ENCODE assay signal across 14 cellular contexts in the genomic region with DNA sequence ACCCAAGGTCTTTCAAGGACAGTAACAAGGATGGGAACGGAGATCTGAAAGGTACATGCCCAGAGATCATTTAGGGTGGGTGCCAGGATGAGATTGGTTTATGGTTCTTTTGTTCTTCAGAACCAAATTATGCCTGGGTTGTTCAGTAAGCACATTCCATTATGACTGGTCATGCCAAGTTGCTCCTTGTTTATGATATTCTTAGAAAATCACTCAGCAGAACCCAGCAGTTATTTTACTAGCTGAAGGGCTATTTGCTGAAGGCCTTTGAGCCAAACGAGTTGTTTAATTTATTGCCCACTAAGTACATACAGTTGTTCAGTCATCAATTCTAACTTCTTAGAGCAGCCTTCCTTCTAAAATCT. TPM values are rescaled to one million over a fixed set of nuclear protein-coding genes. Genes with fewer than 3 reads are reported as not detected.
DNase-seq lines count a peak whose midpoint lies in the region; ATAC-seq and TF ChIP-seq lines count a peak whose summit lies in the region.
"Had no signal": no experiment of that assay in that cellular context is flagged by ENCODE, and none has a peak within 500 bp of the region (broad histone marks: within the 10 kb centered on the region; RNA-seq: fewer than 3 reads in every experiment).

No MANE protein-coding gene starts in this region.

- H3K4me2 ChIP-seq in IMR-90 (ENCODE audit: low read depth, low read length) (no peak overlapping the region), trophoblast cell (ENCODE audit: low read length) (no peak overlapping the region)

- H3K4ac ChIP-seq in IMR-90 (ENCODE audit: low read depth, low read length) (no peak overlapping the region), trophoblast cell (ENCODE audit: low read depth, low read length) (no peak overlapping the region)

- no TSS peak for BruUV-seq in IMR-90 (replicated peaks; lab: Mats Ljungman, UMichigan)

- H3K79me1 ChIP-seq in IMR-90 (ENCODE audit: low read depth in 1 of 2, low read length in 2 of 2) (no peaks in the 10 kb centered on the region), trophoblast cell (ENCODE audit: low read length) (no peaks in the 10 kb centered on the region)

- TF ChIP-seq RAD21 in IMR-90 (IDR thresholded peaks at IDR 0.05; ENCODE audit: low read length), result no peak

- TF ChIP-seq POLR2A in IMR-90 (IDR thresholded peaks at IDR 0.05; ENCODE audit: low read depth, low read length) (no peak), body of pancreas (IDR thresholded peaks at IDR 0.05) (no peak)

- H3K4me3 Mint-ChIP-seq in stimulated activated memory B cell treated with anti-CD40 and anti-IgM and Interleukin-4, amounts not matched to agents 10 μg/mL and 1 μg/mL and 100 μg/mL, for 72 hours, result no peak overlapping the region
- H3K4me3 Mint-ChIP-seq: activated T-cell treated with anti-CD3 and anti-CD28 coated beads, Interleukin-2, amount 50 U/mL, for 4 hours had no signal

- H3K56ac ChIP-seq in IMR-90 (ENCODE audit: extremely low read depth, insufficient read depth, low read length), result no peak overlapping the region

- H4K5ac ChIP-seq in IMR-90 (ENCODE audit: low read depth, low read length), result no peak overlapping the region

- CTCF ChIA-PET in IMR-90 (lab: Yijun Ruan, JAX), result interaction anchor here (1.2 kb wide), 1 partner anchor 16 kb away, joined by 4 read pairs; no protein-coding TSS in a partner anchor

- H3K4me3 ChIP-seq in IMR-90 (ENCODE audit: insufficient read depth, low read depth, low read length) (no peak overlapping the region), body of pancreas (no peak overlapping the region), trophoblast cell (ENCODE audit: low read depth, low read length) (no peak overlapping the region), brain microvascular endothelial cell (ENCODE audit: low read depth, low read length) (no peak overlapping the region)

- H3K27ac ChIP-seq in IMR-90 (ENCODE audit: insufficient read depth, low read length), result no peak overlapping the region
- H3K27ac ChIP-seq in body of pancreas, result peak overlapping the region; percentile 72 to 85 (median 80)
- H3K27ac ChIP-seq in trophoblast cell (ENCODE audit: low read depth, low read length), result no peak overlapping the region
- no peak overlapping the region for H3K27ac ChIP-seq in brain microvascular endothelial cell
- H3K27ac ChIP-seq: epithelial cell of prostate had no signal

- no peak overlapping the region for H4K12ac ChIP-seq in trophoblast cell (ENCODE audit: low read depth, low read length)

- H4K20me1 ChIP-seq in IMR-90 (ENCODE audit: insufficient read depth, low read length), result no peaks in the 10 kb centered on the region

- H3K36me3 ChIP-seq in IMR-90 (ENCODE audit: control insufficient read depth, insufficient read depth, low read length), result no peaks in the 10 kb centered on the region
- no peaks in the 10 kb centered on the region for H3K36me3 ChIP-seq in body of pancreas (replicated peaks in 1 of 2; ENCODE audit: insufficient read depth in 1 of 2, low read depth in 2 of 2)
- no peaks in the 10 kb centered on the region for H3K36me3 ChIP-seq in trophoblast cell (ENCODE audit: control insufficient read depth in 1 of 2, insufficient read depth in 2 of 2, low read length in 2 of 2)
- no peaks in the 10 kb centered on the region for H3K36me3 ChIP-seq in brain microvascular endothelial cell (replicated peaks)

- H3K4me1 Mint-ChIP-seq in stimulated activated memory B cell treated with anti-CD40 and anti-IgM and Interleukin-4, amounts not matched to agents 10 μg/mL and 1 μg/mL and 100 μg/mL, for 72 hours, result no peaks in the 10 kb centered on the region

- intact Hi-C loops in IMR-90 (cut with micrococcal nuclease), result no loop called here
- intact Hi-C loops in body of pancreas (cut with DNase I), result no loop called here

- H4K8ac ChIP-seq in IMR-90 (ENCODE audit: low read depth in 2 of 2, low read length in 2 of 2) (no peak overlapping the region), trophoblast cell (ENCODE audit: low read depth, low read length) (no peak overlapping the region)

- H2AK5ac ChIP-seq in IMR-90 (ENCODE audit: low read depth, low read length), result no peak overlapping the region
- H2AK5ac ChIP-seq in trophoblast cell (ENCODE audit: low read length), result no peak overlapping the region

- no peak overlapping the region for H2BK20ac ChIP-seq in IMR-90 (ENCODE audit: low read depth, low read length)

- H2AK9ac ChIP-seq in IMR-90 (replicated peaks; ENCODE audit: low read depth, low read length, poor library complexity), result peak overlapping the region; percentile 5

- H3K14ac ChIP-seq in IMR-90 (replicated peaks; ENCODE audit: low read depth, low read length) (no peak overlapping the region), trophoblast cell (ENCODE audit: low read length) (no peak overlapping the region)

- peaks cover 3% of the 10 kb centered on the region; the same call in 1 of the 2 replicates for H3K4me1 ChIP-seq in IMR-90 (ENCODE audit: control insufficient read depth, insufficient read depth, low read length)
- no peaks in the 10 kb centered on the region for H3K4me1 ChIP-seq in body of pancreas
- no peaks in the 10 kb centered on the region for H3K4me1 ChIP-seq in trophoblast cell (ENCODE audit: control insufficient read depth in 1 of 2, insufficient read depth in 2 of 2, low read length in 2 of 2)

- H3K27me3 ChIP-seq in IMR-90 (ENCODE audit: control insufficient read depth, insufficient read depth, low read length), result no peaks in the 10 kb centered on the region
- no peaks in the 10 kb centered on the region for H3K27me3 ChIP-seq in body of pancreas
- H3K27me3 ChIP-seq in trophoblast cell (ENCODE audit: insufficient read depth, low read length), result no peaks in the 10 kb centered on the region
- H3K27me3 ChIP-seq in brain microvascular endothelial cell (replicated peaks), result no peaks in the 10 kb centered on the region

- H3K23ac ChIP-seq in IMR-90 (ENCODE audit: low read depth, low read length) (no peak overlapping the region), trophoblast cell (ENCODE audit: low read length) (no peak overlapping the region)

- H3K9me3 ChIP-seq in IMR-90 (ENCODE audit: control insufficient read depth, insufficient read depth, low read length) (no peaks in the 10 kb centered on the region), body of pancreas (no peaks in the 10 kb centered on the region), trophoblast cell (ENCODE audit: insufficient read depth, low read depth, low read length) (no peaks in the 10 kb centered on the region)

- H3K9me1 ChIP-seq in IMR-90 (ENCODE audit: insufficient read depth, low read length), result no peaks in the 10 kb centered on the region

- peak; percentile 83 for DNase-seq in ACHN
- DNase-seq in IMR-90, result peak; percentile 36
- DNase-seq in body of pancreas, result no peak
- peak; percentile 90 for DNase-seq in kidney glomerular epithelial cell (lab: John Stamatoyannopoulos, UW)
- no peak for DNase-seq in trophoblast cell
- DNase-seq in brain microvascular endothelial cell, result no peak
- DNase-seq in hypothalamus (lab: John Stamatoyannopoulos, UW), result no peak
- DNase-seq: activated CD4-positive, CD25-positive, alpha-beta regulatory T cell; activated T-cell treated with anti-CD3 and anti-CD28 coated beads, Interleukin-2, amount 50 U/mL, for 4 hours; KBM-7; NCI-H2171 treated with DMSO at 0.1 percent for 48 hours; SHP77 had no signal

- POLR2A ChIA-PET in IMR-90 (lab: Charles Lee; ENCODE audit: unreplicated experiment), result interaction anchor here (0.5 kb wide), 1 partner anchor 1110 kb away, joined by 4 read pairs; no protein-coding TSS in a partner anchor

- WGBS in IMR-90 (ENCODE audit: extremely low coverage in 2 of 2, insufficient read length in 1 of 2), 2 experiments, result no CpG with 5 or more reads among the region's 2 CpGs
- 39 to 55% methylated on average over 2 of the region's 2 CpGs for WGBS in body of pancreas, 2 donors
- WGBS in trophoblast cell (ENCODE audit: extremely low coverage, insufficient coverage, insufficient read length), result no CpG with 5 or more reads among the region's 2 CpGs

- H2BK5ac ChIP-seq in IMR-90 (ENCODE audit: low read depth, low read length, poor library complexity, severe bottlenecking) (no peak overlapping the region), trophoblast cell (ENCODE audit: low read depth, low read length, poor library complexity) (no peak overlapping the region)

- H3K18ac ChIP-seq in IMR-90 (ENCODE audit: low read depth, low read length), result no peak overlapping the region
- H3K18ac ChIP-seq in trophoblast cell (ENCODE audit: low read length), result no peak overlapping the region

- no peak overlapping the region for H3K27ac Mint-ChIP-seq in stimulated activated memory B cell treated with anti-CD40 and anti-IgM and Interleukin-4, amounts not matched to agents 10 μg/mL and 1 μg/mL and 100 μg/mL, for 72 hours

- H3K9me3 Mint-ChIP-seq in stimulated activated memory B cell treated with anti-CD40 and anti-IgM and Interleukin-4, amounts not matched to agents 10 μg/mL and 1 μg/mL and 100 μg/mL, for 72 hours, result peaks cover 5% of the 10 kb centered on the region
- H3K9me3 Mint-ChIP-seq: activated T-cell treated with anti-CD3 and anti-CD28 coated beads, Interleukin-2, amount 50 U/mL, for 4 hours had no signal

- no peaks in the 10 kb centered on the region for H3K36me3 Mint-ChIP-seq in stimulated activated memory B cell treated with anti-CD40 and anti-IgM and Interleukin-4, amounts not matched to agents 10 μg/mL and 1 μg/mL and 100 μg/mL, for 72 hours

- no peak for TF ChIP-seq CTCF in IMR-90 (conservative IDR thresholded peaks at IDR 0.05; ENCODE audit: low read depth, low read length)
- TF ChIP-seq CTCF in body of pancreas (IDR thresholded peaks at IDR 0.05), result no peak
- TF ChIP-seq CTCF in brain microvascular endothelial cell (IDR thresholded peaks at IDR 0.05; ENCODE audit: low read depth, low read length, missing control alignments), result no peak

- no peak overlapping the region for H2BK15ac ChIP-seq in IMR-90 (ENCODE audit: low read depth, low read length)

- ATAC-seq in IMR-90 (ENCODE audit: low read depth), result peak; percentile 83
- peak; percentile 51 for ATAC-seq in body of pancreas
- no peak for ATAC-seq in stimulated activated memory B cell treated with anti-CD40 and anti-IgM and Interleukin-4, amounts not matched to agents 10 μg/mL and 1 μg/mL and 100 μg/mL, for 72 hours
- ATAC-seq: activated T-cell treated with anti-CD3 and anti-CD28 coated beads, Interleukin-2, amount 50 U/mL, for 4 hours had no signal

- dilution Hi-C loops in IMR-90 (cut with HindIII; ENCODE audit: low sequenced_read_pairs, unreplicated experiment), result no loop called here

- H3K9ac ChIP-seq in IMR-90 (ENCODE audit: low read depth, low read length) (no peak overlapping the region), trophoblast cell (ENCODE audit: low read length) (no peak overlapping the region)

- no peaks in the 10 kb centered on the region for H3K79me2 ChIP-seq in trophoblast cell (ENCODE audit: control insufficient read depth, insufficient read depth, low read length, poor library complexity)

- H2BK120ac ChIP-seq in IMR-90 (ENCODE audit: low read depth, low read length) (no peak overlapping the region), trophoblast cell (ENCODE audit: insufficient read depth, low read length, poor library complexity) (no peak overlapping the region)

- H3K27me3 Mint-ChIP-seq in stimulated activated memory B cell treated with anti-CD40 and anti-IgM and Interleukin-4, amounts not matched to agents 10 μg/mL and 1 μg/mL and 100 μg/mL, for 72 hours, result no peaks in the 10 kb centered on the region

- H4K91ac ChIP-seq in IMR-90 (ENCODE audit: insufficient read depth, low read depth, low read length) (no peak overlapping the region), trophoblast cell (ENCODE audit: low read depth, low read length) (no peak overlapping the region)

- H2AFZ ChIP-seq in IMR-90 (replicated peaks; ENCODE audit: low read length, poor library complexity) (no peak overlapping the region), trophoblast cell (ENCODE audit: insufficient read depth, low read length, poor library complexity) (no peak overlapping the region)

- no peak overlapping the region for H2BK12ac ChIP-seq in trophoblast cell (ENCODE audit: low read length)

- in situ Hi-C loops in ACHN (cut with HindIII; ENCODE audit: low pct_ligation_motif_present, low pct_unique_long_range_greater_than_20kb, low sequenced_read_pairs) (no loop called here), IMR-90 (cut with MboI; ENCODE audit: low sequenced_read_pairs) (loop anchor here (25.0 kb wide), 1 partner anchor 189 kb away; no protein-coding TSS in a partner anchor), brain microvascular endothelial cell (cut with HindIII; ENCODE audit: low pct_ligation_motif_present, low sequenced_read_pairs) (no loop called here)

RNA-seq across cellular contexts. Expression of gene SLC3A1, which starts 0.6 kb away (rescaled TPM):
- total RNA-seq in IMR-90 (2012; rRNA removed) (not detected in 2 replicates), body of pancreas (100 to 1,000 TPM in 1 of 2 donors, 10 to 100 TPM in 1; 91.6 to 128 TPM)
- polyA plus RNA-seq in IMR-90 (2012; rRNA removed), result not detected in 2 replicates
- polyA plus RNA-seq in IMR-90 (2012; cell fraction: cytosol; rRNA removed), result not detected in 2 replicates
- polyA plus RNA-seq in IMR-90 (2012; cell fraction: nucleus; rRNA removed; ENCODE audit: low replicate concordance), result not detected in 2 replicates
- 0.25 and 0.30 TPM in 2 replicates for polyA plus RNA-seq in trophoblast cell (2013)
- total RNA-seq: activated T-cell treated with anti-CD3 and anti-CD28 coated beads, Interleukin-2, amount 50 U/mL, for 4 hours had no signal

Comparison
In these comparisons a context has a peak if more than half of its experiments do, and no peak if none do; other contexts are left out.
1. DNase-seq: peak in ACHN (single experiment), IMR-90 (single experiment) and kidney glomerular epithelial cell (single experiment); none in body of pancreas (0 of 4), trophoblast cell (0 of 2), brain microvascular endothelial cell (single experiment) and hypothalamus (0 of 51).
2. H3K27ac ChIP-seq: peak in body of pancreas (4 of 4); none in IMR-90 (single experiment), trophoblast cell (single experiment) and brain microvascular endothelial cell (single experiment).
3. RNA of gene SLC3A1, which starts 0.6 kb away (total RNA-seq): 91.6 to 128 TPM in body of pancreas; not detected in IMR-90; every median in the first group is over 10 times any median in the second.